In genomic region chr5:153974131-153974812, GRCh38 we compare ENCODE assay signal across 9 cellular contexts.
A peak's percentile ranks its signal among the peaks of the same experiment; 100 is the strongest.
DNase-seq lines count a peak whose midpoint lies in the region; ATAC-seq and TF ChIP-seq lines count a peak whose summit lies in the region.
"Had no signal": no experiment of that assay in that cellular context is flagged by ENCODE, and none has a peak within 500 bp of the region (broad histone marks: within the 10 kb centered on the region; RNA-seq: fewer than 3 reads in every experiment).

No MANE protein-coding gene starts in this region.

- H3K27me3 ChIP-seq in GM06990 (replicated peaks; ENCODE audit: control insufficient read depth, insufficient read depth, low read length) (peaks cover 1% of the 10 kb centered on the region; the same call in 1 of the 2 replicates), testis (no peaks in the 10 kb centered on the region)

- H3K27me3 Mint-ChIP-seq in brain (peaks cover 12% of the 10 kb centered on the region), immature natural killer cell (ENCODE audit: low read depth in 3 of 3) (peaks cover 0 to 4% (median 3%) of the 10 kb centered on the region in 3 donors)

- peak; percentile 58 for ATAC-seq in HG02938 (IDR thresholded peaks at IDR 0.05; ENCODE audit: unreplicated experiment)

- H3K36me3 Mint-ChIP-seq in brain (no peaks in the 10 kb centered on the region), immature natural killer cell (peaks cover 0 to 3% (median 0%) of the 10 kb centered on the region in 3 donors)

- no peak overlapping the region for H3K4me3 ChIP-seq in GM06990 (replicated peaks; ENCODE audit: low read depth, low read length)
- H3K4me3 ChIP-seq in testis: no peak overlapping the region
- H3K4me3 ChIP-seq: SJSA1 had no signal

- intact Hi-C loops in testis (cut with DNase I; ENCODE audit: low total_unique reads): loop anchor here (10.0 kb wide), 1 partner anchor 211 kb away; no protein-coding TSS in a partner anchor

- H3K4me1 Mint-ChIP-seq in brain (no peaks in the 10 kb centered on the region), immature natural killer cell (no peaks in the 10 kb centered on the region)

- no peaks in the 10 kb centered on the region for H3K9me3 Mint-ChIP-seq in brain
- no peaks in the 10 kb centered on the region for H3K9me3 Mint-ChIP-seq in immature natural killer cell

- DNase-seq in AML-193 (lab: John Stamatoyannopoulos, UW) (peak; percentile 33 to 35), GM06990 (ENCODE audit: extremely low read depth, insufficient read length) (peak; percentile 9), NCI-H524 treated with DMSO at 0.1 percent for 48 hours (lab: John Stamatoyannopoulos, UW) (peak; percentile 35), immature natural killer cell (peak; percentile 19 to 40 (median 32)), testis (peak; percentile 25), UCSD-AML1 (lab: John Stamatoyannopoulos, UW; ENCODE audit: unreplicated experiment) (no peak)

- TF ChIP-seq CTCF in GM06990 (IDR thresholded peaks at IDR 0.05; ENCODE audit: insufficient read depth, low read length, poor library complexity, severe bottlenecking): peak; percentile 69
- peak; percentile 81 to 87 for TF ChIP-seq CTCF in brain (conservative IDR thresholded peaks at IDR 0.05)
- TF ChIP-seq CTCF in testis (IDR thresholded peaks at IDR 0.05): peak; percentile 53 to 80 (median 59)

- no peaks in the 10 kb centered on the region for H3K9me3 ChIP-seq in testis
- H3K9me3 ChIP-seq: SJSA1 had no signal

- H3K27ac Mint-ChIP-seq in brain (no peak overlapping the region), immature natural killer cell (no peak overlapping the region)

- H3K4me1 ChIP-seq in testis: no peaks in the 10 kb centered on the region
- H3K4me1 ChIP-seq: SJSA1 had no signal

- TF ChIP-seq POLR2A in testis (IDR thresholded peaks at IDR 0.05): no peak

- H3K27ac ChIP-seq in testis: no peak overlapping the region
- H3K27ac ChIP-seq: SJSA1 had no signal

- H3K36me3 ChIP-seq in GM06990 (ENCODE audit: control insufficient read depth, insufficient read depth, low read length) (no peaks in the 10 kb centered on the region), testis (ENCODE audit: low read depth, missing control alignments) (no peaks in the 10 kb centered on the region)
- H3K36me3 ChIP-seq: SJSA1 had no signal

- no peak overlapping the region for H3K4me3 Mint-ChIP-seq in brain
- H3K4me3 Mint-ChIP-seq in immature natural killer cell: no peak overlapping the region

- WGBS in testis, 2 donors: 31 to 34% methylated on average over 7 of the region's 7 CpGs
